ENCODE assay signal across 8 cellular contexts in genomic region chr18:31741096-31741735, GRCh38. TPM values are rescaled to one million over a fixed set of nuclear protein-coding genes. Genes with fewer than 3 reads are reported as not detected.
DNase-seq lines count a peak whose midpoint lies in the region; ATAC-seq, FAIRE-seq and TF ChIP-seq lines count a peak whose summit lies in the region.

No MANE protein-coding gene starts in this region.

- TF ChIP-seq CTCF in PC-9 (conservative IDR thresholded peaks at IDR 0.05): peak; percentile 85
- TF ChIP-seq CTCF in keratinocyte (optimal IDR thresholded peaks at IDR 0.05 in 1 of 3, IDR thresholded peaks at IDR 0.05 in 1 of 3, conservative IDR thresholded peaks at IDR 0.05 in 1 of 3; ENCODE audit: extremely low read depth in 1 of 3, insufficient read depth in 2 of 3, low read length in 3 of 3): peak in 2 of 3 experiments; percentile 59 to 71

- H3F3A ChIP-seq in PC-9 (ENCODE audit: insufficient read depth, low read depth): no peaks in the 10 kb centered on the region

- H3K9me3 ChIP-seq in CD8-positive, alpha-beta memory T cell (ENCODE audit: low read length): no peaks in the 10 kb centered on the region
- H3K9me3 ChIP-seq in HAP-1: no peaks in the 10 kb centered on the region; the same call in 1 of the 2 replicates
- peaks cover 3% of the 10 kb centered on the region; the same call in 1 of the 2 replicates for H3K9me3 ChIP-seq in PC-9 (ENCODE audit: insufficient read depth, low read depth)
- no peaks in the 10 kb centered on the region for H3K9me3 ChIP-seq in keratinocyte (ENCODE audit: control insufficient read depth, low read depth, low read length)

- no peak overlapping the region for H3K4me3 ChIP-seq in CD8-positive, alpha-beta memory T cell (ENCODE audit: low read length)
- H3K4me3 ChIP-seq in HAP-1: no peak overlapping the region
- no peak overlapping the region for H3K4me3 ChIP-seq in PC-9
- no peak overlapping the region for H3K4me3 ChIP-seq in keratinocyte (ENCODE audit: control insufficient read depth in 2 of 3, extremely low read depth in 1 of 3, insufficient read depth in 2 of 3, low read depth in 1 of 3, low read length in 3 of 3)

- no peak overlapping the region for H3K9ac ChIP-seq in keratinocyte (ENCODE audit: control insufficient read depth, extremely low read depth, insufficient read depth, low read length)

- H3K4me2 ChIP-seq in PC-9 (no peak overlapping the region), keratinocyte (ENCODE audit: control insufficient read depth, extremely low read depth, insufficient read depth, low read depth, low read length) (no peak overlapping the region)

- no peaks in the 10 kb centered on the region for H3K4me1 ChIP-seq in CD8-positive, alpha-beta memory T cell (ENCODE audit: insufficient read depth, low read length)
- H3K4me1 ChIP-seq in HAP-1 (peaks cover 19% of the 10 kb centered on the region), PC-9 (replicated peaks; ENCODE audit: insufficient read depth) (no peaks in the 10 kb centered on the region), keratinocyte (ENCODE audit: control insufficient read depth, extremely low read depth, insufficient read depth, low read length) (no peaks in the 10 kb centered on the region)

- no peaks in the 10 kb centered on the region for H3K9me2 ChIP-seq in PC-9 (ENCODE audit: insufficient read depth)

- H3K79me2 ChIP-seq in PC-9 (ENCODE audit: low read depth) (no peaks in the 10 kb centered on the region), keratinocyte (ENCODE audit: control insufficient read depth, insufficient read depth, low read length) (no peaks in the 10 kb centered on the region)

- H2AFZ ChIP-seq in PC-9 (no peak overlapping the region), keratinocyte (ENCODE audit: control insufficient read depth, low read length) (no peak overlapping the region)

- no peaks in the 10 kb centered on the region for H3K4me1 Mint-ChIP-seq in CD8-positive, alpha-beta memory T cell

- no peak overlapping the region for H3K27ac ChIP-seq in CD8-positive, alpha-beta memory T cell (ENCODE audit: low read depth, low read length)
- H3K27ac ChIP-seq in PC-9 (no peak overlapping the region), keratinocyte (ENCODE audit: control insufficient read depth, insufficient read depth, low read length) (no peak overlapping the region)

- DNase-seq in CD8-positive, alpha-beta memory T cell: peak; percentile 24 to 61 (median 34)
- DNase-seq in HAP-1 (ENCODE audit: low spot score in 2 of 2): peak; percentile 51 to 75
- no peak for DNase-seq in PC-9
- DNase-seq in activated naive CD8-positive, alpha-beta T cell treated with anti-CD3 and anti-CD28 coated beads, Interleukin-2, amount 50 U/mL, for 16 hours (ENCODE audit: low read depth, low spot score): peak; percentile 10
- DNase-seq in keratinocyte (ENCODE audit: low read depth, low spot score): no peak
- DNase-seq in stimulated activated CD4-positive, alpha-beta T cell treated with anti-CD3 and anti-CD28 coated beads, Interleukin-4, amount 100 ng/mL, for 48 hours (ENCODE audit: low read depth in 2 of 2): peak; percentile 24 to 42

- H3K36me3 Mint-ChIP-seq in CD8-positive, alpha-beta memory T cell: no peaks in the 10 kb centered on the region

- no TSS peak for BruUV-seq in PC-9 (replicated peaks; lab: Mats Ljungman, UMichigan)

- H3K27me3 ChIP-seq in CD8-positive, alpha-beta memory T cell (ENCODE audit: insufficient read depth, low read length, poor library complexity, severe bottlenecking): no peaks in the 10 kb centered on the region
- H3K27me3 ChIP-seq in HAP-1 (ENCODE audit: low read depth) (no peaks in the 10 kb centered on the region), PC-9 (ENCODE audit: insufficient read depth, low read depth) (peaks cover 4% of the 10 kb centered on the region; the same call in 1 of the 2 replicates), keratinocyte (ENCODE audit: control insufficient read depth, extremely low read depth, insufficient read depth, low read length) (peaks cover 2% of the 10 kb centered on the region)

- FAIRE-seq in keratinocyte (lab: Jason Lieb, UNC): peak; percentile 58

- H4K20me1 ChIP-seq in PC-9 (ENCODE audit: insufficient read depth) (no peaks in the 10 kb centered on the region), keratinocyte (ENCODE audit: control insufficient read depth, extremely low read depth, insufficient read depth, low read length) (no peaks in the 10 kb centered on the region)

- peaks cover 0 to 5% of the 10 kb centered on the region in 2 donors for H3K27me3 Mint-ChIP-seq in CD8-positive, alpha-beta memory T cell

- peaks cover 0 to 6% (median 4%) of the 10 kb centered on the region in 5 donors for H3K9me3 Mint-ChIP-seq in CD8-positive, alpha-beta memory T cell

- no peak overlapping the region for H3K4me3 Mint-ChIP-seq in CD8-positive, alpha-beta memory T cell

- ATAC-seq in GM21529 (IDR thresholded peaks at IDR 0.05; ENCODE audit: unreplicated experiment) (no peak), GM18861 (IDR thresholded peaks at IDR 0.05; ENCODE audit: unreplicated experiment) (no peak)

- H3K36me3 ChIP-seq in CD8-positive, alpha-beta memory T cell (ENCODE audit: insufficient read depth, low read length): no peaks in the 10 kb centered on the region
- H3K36me3 ChIP-seq in HAP-1 (replicated peaks) (no peaks in the 10 kb centered on the region), PC-9 (ENCODE audit: low read depth) (no peaks in the 10 kb centered on the region), keratinocyte (ENCODE audit: control insufficient read depth in 2 of 2, extremely low read depth in 1 of 2, insufficient read depth in 2 of 2, low read length in 2 of 2) (no peaks in the 10 kb centered on the region)

- no peak overlapping the region for H3K27ac Mint-ChIP-seq in CD8-positive, alpha-beta memory T cell

- POLR2A ChIA-PET in CD8-positive, alpha-beta memory T cell (lab: Charles Lee): no interaction called here
- POLR2A ChIA-PET in PC-9 (lab: Charles Lee; ENCODE audit: unreplicated experiment): no interaction called here

- no peaks in the 10 kb centered on the region for H3K9me1 ChIP-seq in keratinocyte (ENCODE audit: control insufficient read depth, extremely low read depth, insufficient read depth, low read length)

- in situ Hi-C loops in HAP-1 (cut with MboI; ENCODE audit: low sequenced_read_pairs): loop anchor here (10.0 to 25.0 kb wide), 2 partner anchors 84 to 221 kb away; no protein-coding TSS in a partner anchor

- CTCF ChIA-PET in CD8-positive, alpha-beta memory T cell (lab: Charles Lee): interaction anchor here (0.7 to 1.4 kb wide), 3 partner anchors 188 to 235 kb away, joined by 3 read pairs; no protein-coding TSS in a partner anchor
- CTCF ChIA-PET in PC-9 (lab: Charles Lee): no interaction called here

- dilution Hi-C loops in keratinocyte (cut with MboI; ENCODE audit: extremely low pct_ligation_motif_present, low sequenced_read_pairs): no loop called here

- intact Hi-C loops in PC-9 (cut with micrococcal nuclease; ENCODE audit: unreplicated experiment): no loop called here

RNA-seq across cellular contexts. Expression of gene SLC25A52, which starts 19.5 kb away (rescaled TPM):
- under 1 TPM in 1 of 2 experiments, not detected in 1; 0.22 TPM for total RNA-seq in CD8-positive, alpha-beta memory T cell
- polyA plus RNA-seq in CD8-positive, alpha-beta memory T cell: not detected
- total RNA-seq in PC-9 (2021): not detected in 2 replicates
- polyA plus RNA-seq in keratinocyte: 0.04 TPM in 1 of 3 replicates, not detected in the others
- not detected for polyA plus RNA-seq in keratinocyte (2011; ENCODE audit: low read depth)
- polyA plus RNA-seq in keratinocyte (2011; cell fraction: cytosol; rRNA removed): not detected in 2 replicates
- 0.09 TPM in 1 of 2 replicates, not detected in the other for polyA plus RNA-seq in keratinocyte (2011; cell fraction: nucleus; rRNA removed)
- polyA plus RNA-seq in keratinocyte (2012; ENCODE audit: low replicate concordance): 0.28 TPM in 1 of 2 replicates, not detected in the other
- 0.16 TPM in 1 of 3 replicates, not detected in the others for polyA minus RNA-seq in keratinocyte
- not detected for polyA minus RNA-seq in keratinocyte (2011; cell fraction: cytosol; rRNA and poly(A)+ RNA removed)
- not detected in 2 replicates for polyA minus RNA-seq in keratinocyte (2011; cell fraction: nucleus; rRNA and poly(A)+ RNA removed)

RNA-seq across cellular contexts. Expression of gene B4GALT6, which starts 56.8 kb away (rescaled TPM):
- 1 to 10 TPM; 3.4 to 5.1 TPM for total RNA-seq in CD8-positive, alpha-beta memory T cell
- polyA plus RNA-seq in CD8-positive, alpha-beta memory T cell: 0.18 TPM
- total RNA-seq in PC-9 (2021): 3.0 and 5.3 TPM in 2 replicates
- 2.3 to 7.1 TPM (median 5.0 TPM) in 3 replicates for polyA plus RNA-seq in keratinocyte
- polyA plus RNA-seq in keratinocyte (2011; ENCODE audit: low read depth): 1.0 TPM
- 2.0 and 4.2 TPM in 2 replicates for polyA plus RNA-seq in keratinocyte (2011; cell fraction: cytosol; rRNA removed)
- polyA plus RNA-seq in keratinocyte (2011; cell fraction: nucleus; rRNA removed): 5.4 and 6.5 TPM in 2 replicates
- 2.1 and 6.6 TPM in 2 replicates for polyA plus RNA-seq in keratinocyte (2012; ENCODE audit: low replicate concordance)
- polyA minus RNA-seq in keratinocyte: 2.7 to 6.1 TPM (median 4.9 TPM) in 3 replicates
- 3.5 TPM for polyA minus RNA-seq in keratinocyte (2011; cell fraction: cytosol; rRNA and poly(A)+ RNA removed)
- polyA minus RNA-seq in keratinocyte (2011; cell fraction: nucleus; rRNA and poly(A)+ RNA removed): 2.2 and 8.3 TPM in 2 replicates

Comparison
In these comparisons a context has a peak if more than half of its experiments do, and no peak if none do; other contexts are left out.
1. DNase-seq: peak in CD8-positive, alpha-beta memory T cell (5 of 5), HAP-1 (2 of 2), activated naive CD8-positive, alpha-beta T cell treated with anti-CD3 and anti-CD28 coated beads, Interleukin-2, amount 50 U/mL, for 16 hours (single experiment) and stimulated activated CD4-positive, alpha-beta T cell treated with anti-CD3 and anti-CD28 coated beads, Interleukin-4, amount 100 ng/mL, for 48 hours (2 of 2); none in PC-9 (0 of 2) and keratinocyte (single experiment).